ENCODE assay signal across 10 cellular contexts in genomic region chr11:12864316-12865156, GRCh38.
DNase-seq lines count a peak whose midpoint lies in the region.
"Had no signal": no experiment of that assay in that cellular context is flagged by ENCODE, and none has a peak within 500 bp of the region (broad histone marks: within the 10 kb centered on the region; RNA-seq: fewer than 3 reads in every experiment).

No MANE protein-coding gene starts in this region.

- H3K27ac ChIP-seq in urinary bladder (ENCODE audit: low read depth), result peak overlapping the region; percentile 29
- H3K27ac ChIP-seq: BLaER1 had no signal

- no peak overlapping the region for H3K4me3 ChIP-seq in urinary bladder (ENCODE audit: low read depth, low read length)
- H3K4me3 ChIP-seq: BLaER1 had no signal

- no peaks in the 10 kb centered on the region for H3K36me3 ChIP-seq in urinary bladder (ENCODE audit: insufficient read depth)
- H3K36me3 ChIP-seq: BLaER1 had no signal

- 38% methylated on average over 13 of the region's 13 CpGs for WGBS in urinary bladder

- no peaks in the 10 kb centered on the region for H3K4me1 ChIP-seq in urinary bladder (ENCODE audit: insufficient read depth)
- H3K4me1 ChIP-seq: BLaER1 had no signal

- DNase-seq in SIG-M5 treated with dmso at 0.1 percent for 504 hours (lab: John Stamatoyannopoulos, UW; ENCODE audit: unreplicated experiment), result peak; percentile 22
- DNase-seq in SIG-M5 (lab: John Stamatoyannopoulos, UW), result no peak
- DNase-seq in amniotic epithelial cell (ENCODE audit: low read depth), result peak; percentile 93
- peak; percentile 91 for DNase-seq in iris pigment epithelial cell (ENCODE audit: low read depth)
- DNase-seq in DMS 273 treated with DMSO at 0.1 percent for 48 hours (lab: John Stamatoyannopoulos, UW), result no peak
- DNase-seq in GM19240 (ENCODE audit: insufficient read length, low spot score), result no peak
- DNase-seq in OCI-M2 (lab: John Stamatoyannopoulos, UW; ENCODE audit: unreplicated experiment), result no peak
- DNase-seq: stimulated activated CD4-positive, alpha-beta T cell treated with anti-CD3 and anti-CD28 coated beads, Interleukin-15, amount 100 ng/mL, for 24 hours had no signal

Comparison
In these comparisons a context has a peak if more than half of its experiments do, and no peak if none do; other contexts are left out.
1. DNase-seq: peak in SIG-M5 treated with dmso at 0.1 percent for 504 hours (single experiment), amniotic epithelial cell (single experiment) and iris pigment epithelial cell (single experiment); none in SIG-M5 (single experiment), DMS 273 treated with DMSO at 0.1 percent for 48 hours (single experiment), GM19240 (single experiment) and OCI-M2 (single experiment).